Comparison of ENCODE assay signal across 12 cellular contexts in the genomic region with DNA sequence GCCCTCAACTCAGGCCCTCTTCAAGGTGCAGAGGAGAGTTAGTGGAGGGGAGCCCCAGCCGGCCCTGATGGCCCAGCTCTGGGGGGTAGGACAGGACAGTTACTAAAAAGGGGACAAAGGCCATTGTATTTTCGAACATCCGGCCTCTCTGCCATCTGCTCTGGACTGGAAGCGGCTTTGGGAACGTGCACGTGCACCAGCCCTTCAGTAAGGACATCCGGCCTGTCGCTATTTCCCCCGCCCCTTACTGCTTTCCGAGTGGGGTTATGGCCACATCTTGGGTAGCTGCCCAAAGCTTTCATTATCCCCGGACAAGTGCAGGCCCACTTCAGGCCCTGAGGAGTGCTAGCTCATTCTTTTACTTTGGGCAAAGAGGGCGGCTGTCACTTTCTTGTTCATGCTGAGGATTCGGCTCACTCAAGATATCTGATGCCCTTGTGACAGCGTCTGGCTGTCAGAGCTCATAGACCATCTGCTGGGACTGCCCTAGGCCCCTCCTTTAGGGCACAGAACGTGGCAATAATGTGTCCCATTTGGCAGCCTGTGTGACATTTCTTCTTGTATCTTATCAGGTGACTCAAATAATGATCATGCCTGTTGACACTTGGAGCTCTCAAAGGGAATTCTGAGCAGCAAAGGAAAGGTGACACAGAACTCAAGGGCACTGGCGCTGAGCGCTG. TPM values are rescaled to one million over a fixed set of nuclear protein-coding genes. Genes with fewer than 3 reads are reported as not detected.
DNase-seq lines count a peak whose midpoint lies in the region; ATAC-seq, FAIRE-seq and TF ChIP-seq lines count a peak whose summit lies in the region.
"Had no signal": no experiment of that assay in that cellular context is flagged by ENCODE, and none has a peak within 500 bp of the region (broad histone marks: within the 10 kb centered on the region; RNA-seq: fewer than 3 reads in every experiment).

No MANE protein-coding gene starts in this region.

- DNase-seq in NCI-H748 (lab: John Stamatoyannopoulos, UW; ENCODE audit: unreplicated experiment) (peak; percentile 17), NCI-H748 treated with DMSO at 0.1 percent for 48 hours (lab: John Stamatoyannopoulos, UW) (no peak), caudate nucleus (lab: John Stamatoyannopoulos, UW) (peak in 15 of 61 donors; percentile 17 to 61 (median 35)), HepG2 (ENCODE audit: low spot score) (no peak), type B pancreatic cell (ENCODE audit: extremely low spot score, unreplicated experiment) (peak; percentile 57), 8988T (no peak), AML-193 (lab: John Stamatoyannopoulos, UW) (no peak), DMS53 treated with DMSO at 0.1 percent for 48 hours (lab: John Stamatoyannopoulos, UW; ENCODE audit: unreplicated experiment) (no peak)
- DNase-seq: activated CD4-positive, alpha-beta T cell treated with anti-CD3 and anti-CD28 coated beads, Interleukin-2, amount 50 U/mL, for 48 hours; NCI-H146; right lobe of liver had no signal

- H2AFZ ChIP-seq in HepG2 (ENCODE audit: low read length): no peak overlapping the region

- TF ChIP-seq EP300 in HepG2 (IDR thresholded peaks at IDR 0.05; ENCODE audit: low read depth in 2 of 2, low read length in 2 of 2) (no peak), HepG2 (CRISPR knock-in tag; IDR thresholded peaks at IDR 0.05; ENCODE audit: borderline replicate concordance) (no peak)

- no peak overlapping the region for H3K27ac Mint-ChIP-seq in type B pancreatic cell

- H3K36me3 Mint-ChIP-seq in type B pancreatic cell: no peaks in the 10 kb centered on the region

- TF ChIP-seq POLR2A in HepG2 (IDR thresholded peaks at IDR 0.05; ENCODE audit: insufficient read depth in 1 of 2, low read depth in 2 of 2, low read length in 2 of 2): no peak

- TF ChIP-seq CTCF in HepG2 (CRISPR knock-in tag; IDR thresholded peaks at IDR 0.05): no peak
- TF ChIP-seq CTCF in type B pancreatic cell (conservative IDR thresholded peaks at IDR 0.05): no peak

- H3K4me1 ChIP-seq in HepG2 (ENCODE audit: insufficient read depth, low read length): peaks cover 29% of the 10 kb centered on the region
- H3K4me1 ChIP-seq: right lobe of liver had no signal

- peak overlapping the region; percentile 36; the same call in 1 of the 2 replicates for H3K4me2 ChIP-seq in HepG2 (ENCODE audit: low read depth, low read length)

- no peak for TF ChIP-seq RAD21 in HepG2 (CRISPR knock-in tag; IDR thresholded peaks at IDR 0.05)

- intact Hi-C loops in HepG2 (cut with micrococcal nuclease; ENCODE audit: unreplicated experiment): no loop called here

- H3K4me3 ChIP-seq in HepG2 (replicated peaks in 1 of 3; ENCODE audit: insufficient read depth in 1 of 3, low read depth in 2 of 3, low read length in 3 of 3): 0 out of 6 replicates have a peak overlapping the region, but pooled peaks of 1 of the 3 experiments have one; percentile 6
- H3K4me3 ChIP-seq: right lobe of liver, SK-N-MC had no signal

- CTCF ChIA-PET in HepG2 (lab: Yijun Ruan, JAX; ENCODE audit: low intra/inter-chr PET ratio, low total read pairs): no interaction called here

- FAIRE-seq in HepG2 (lab: Jason Lieb, UNC): no peak

- H3K9me3 ChIP-seq in HepG2 (ENCODE audit: low read length): no peaks in the 10 kb centered on the region
- H3K9me3 ChIP-seq: right lobe of liver had no signal

- no peak overlapping the region for H3K9ac ChIP-seq in HepG2 (ENCODE audit: insufficient read depth, low read depth, low read length)

- 29% methylated on average over 16 of the region's 17 CpGs for WGBS in HepG2 (ENCODE audit: low lambda C conversion rate)

- no peaks in the 10 kb centered on the region for H3K79me2 ChIP-seq in HepG2 (ENCODE audit: insufficient read depth, low read length)

- no peaks in the 10 kb centered on the region for H3K9me3 Mint-ChIP-seq in type B pancreatic cell

- POLR2A ChIA-PET in HepG2 (lab: Yijun Ruan, JAX): interaction anchor here (0.7 to 1.4 kb wide), 2 partner anchors 47 to 74 kb away, joined by 3 read pairs; a partner anchor contains a TSS

- H3K27me3 Mint-ChIP-seq in type B pancreatic cell: peaks cover 4% of the 10 kb centered on the region

- no TSS peak for BruUV-seq in HepG2 (replicated peaks; lab: Mats Ljungman, UMichigan)

- ATAC-seq in HepG2: no peak

- H3K4me1 Mint-ChIP-seq in type B pancreatic cell (ENCODE audit: unreplicated experiment): peaks cover 19% of the 10 kb centered on the region

- H3K27me3 ChIP-seq in HepG2 (ENCODE audit: control insufficient read depth in 1 of 2, insufficient read depth in 2 of 2, low read length in 2 of 2): peaks cover 7 to 59% of the 10 kb centered on the region in 2 experiments
- H3K27me3 ChIP-seq: right lobe of liver had no signal

- no peaks in the 10 kb centered on the region for H3K36me3 ChIP-seq in HepG2 (replicated peaks in 1 of 2; ENCODE audit: control insufficient read depth in 1 of 2, insufficient read depth in 2 of 2, low read length in 2 of 2)
- H3K36me3 ChIP-seq: right lobe of liver had no signal

- in situ Hi-C loops in HepG2 (cut with HindIII; ENCODE audit: extremely low pct_ligation_motif_present, low pct_unique_long_range_greater_than_20kb): loop anchor here (5.0 kb wide), 1 partner anchor 103 kb away; a partner anchor contains a TSS

- H4K20me1 ChIP-seq in HepG2 (ENCODE audit: insufficient read depth, low read length): no peaks in the 10 kb centered on the region

- no peak overlapping the region for H3K4me3 Mint-ChIP-seq in type B pancreatic cell

- H3K27ac ChIP-seq in caudate nucleus (ENCODE audit: low read depth, low read length): peak overlapping the region; percentile 82
- H3K27ac ChIP-seq in HepG2 (ENCODE audit: extremely low read length, insufficient read depth, low read length): no peak overlapping the region
- H3K27ac ChIP-seq: right lobe of liver had no signal

TF ChIP-seq in HepG2, 621 proteins besides CTCF, POLR2A, EP300 and RAD21 (continues in another document):
- no peak for TF ChIP-seq PHB2 (IDR thresholded peaks at IDR 0.05; ENCODE audit: partially characterized antibody)
- no peak for TF ChIP-seq SOX13 (IDR thresholded peaks at IDR 0.05)
- peak in 1 of 2 experiments; percentile 31; a peak in 1 of 4 replicates for TF ChIP-seq SOX13 (CRISPR knock-in tag; conservative IDR thresholded peaks at IDR 0.05 in 1 of 2, IDR thresholded peaks at IDR 0.05 in 1 of 2)

RNA-seq across cellular contexts. Expression of a gene that starts 17.5 kb away (rescaled TPM):
- total RNA-seq in HepG2 (2016; rRNA removed; fragmentation: Illumina TruSeq; extraction: Trizol) (0.10 and 0.18 TPM in 2 replicates), type B pancreatic cell (ENCODE audit: low replicate concordance) (8.0 and 15.8 TPM in 2 replicates)
- not detected in 2 replicates for total RNA-seq in HepG2 (2016; cell fraction: cytosol; rRNA removed; fragmentation: Illumina TruSeq; extraction: Trizol; ENCODE audit: low read depth)
- total RNA-seq in HepG2 (2016; cell fraction: insoluble cytoplasmic fraction; rRNA removed; fragmentation: Illumina TruSeq; extraction: Trizol): 0.13 and 0.22 TPM in 2 replicates
- not detected in 2 replicates for total RNA-seq in HepG2 (2016; cell fraction: membrane; rRNA removed; fragmentation: Illumina TruSeq; extraction: Trizol)
- 0.22 and 0.53 TPM in 2 replicates for total RNA-seq in HepG2 (2016; cell fraction: nucleus; rRNA removed; fragmentation: Illumina TruSeq; extraction: Trizol)
- polyA plus RNA-seq in HepG2 (2011; rRNA removed): 0.95 and 1.2 TPM in 2 replicates
- 0.55 and 0.62 TPM in 2 replicates for polyA plus RNA-seq in HepG2 (2011; cell fraction: cytosol; rRNA removed)
- 10.4 and 15.1 TPM in 2 replicates for polyA plus RNA-seq in HepG2 (2011; cell fraction: nucleus; rRNA removed)
- polyA plus RNA-seq in HepG2 (2012): 0.32 and 0.75 TPM in 2 replicates
- 0.05 TPM in 1 of 2 replicates, not detected in the other for polyA plus RNA-seq in HepG2 (2016; cell fraction: cytosol; fragmentation: Illumina TruSeq; extraction: Trizol; ENCODE audit: low read depth)
- 0.17 TPM in 1 of 2 replicates, not detected in the other for polyA plus RNA-seq in HepG2 (2016; cell fraction: insoluble cytoplasmic fraction; fragmentation: Illumina TruSeq; extraction: Trizol; ENCODE audit: low read depth)
- polyA plus RNA-seq in HepG2 (2016; cell fraction: membrane; fragmentation: Illumina TruSeq; extraction: Trizol; ENCODE audit: low read depth): 0.13 TPM in 1 of 2 replicates, not detected in the other
- polyA plus RNA-seq in HepG2 (2016; cell fraction: nucleus; fragmentation: Illumina TruSeq; extraction: Trizol; ENCODE audit: insufficient read depth, low read depth): 0.52 and 0.57 TPM in 2 replicates
- polyA minus RNA-seq in HepG2 (2011; rRNA and poly(A)+ RNA removed; ENCODE audit: low replicate concordance): 1.2 TPM in 1 of 2 replicates, not detected in the other
- polyA minus RNA-seq in HepG2 (2011; cell fraction: cytosol; rRNA and poly(A)+ RNA removed): 0.70 TPM in 1 of 2 replicates, not detected in the other
- 2.1 and 2.6 TPM in 2 replicates for polyA minus RNA-seq in HepG2 (2011; cell fraction: nucleus; rRNA and poly(A)+ RNA removed)

RNA-seq across cellular contexts. Expression of a gene that starts 47.3 kb away (rescaled TPM):
- total RNA-seq in HepG2 (2016; rRNA removed; fragmentation: Illumina TruSeq; extraction: Trizol) (5.6 and 12.8 TPM in 2 replicates), type B pancreatic cell (ENCODE audit: low replicate concordance) (30.7 and 42.5 TPM in 2 replicates)
- total RNA-seq in HepG2 (2016; cell fraction: cytosol; rRNA removed; fragmentation: Illumina TruSeq; extraction: Trizol; ENCODE audit: low read depth): 3.5 and 4.7 TPM in 2 replicates
- 5.0 and 14.2 TPM in 2 replicates for total RNA-seq in HepG2 (2016; cell fraction: insoluble cytoplasmic fraction; rRNA removed; fragmentation: Illumina TruSeq; extraction: Trizol)
- 2.7 and 3.2 TPM in 2 replicates for total RNA-seq in HepG2 (2016; cell fraction: membrane; rRNA removed; fragmentation: Illumina TruSeq; extraction: Trizol)
- 20.7 and 21.9 TPM in 2 replicates for total RNA-seq in HepG2 (2016; cell fraction: nucleus; rRNA removed; fragmentation: Illumina TruSeq; extraction: Trizol)
- polyA plus RNA-seq in HepG2 (2011; rRNA removed): 24.0 and 30.2 TPM in 2 replicates
- 5.6 and 8.5 TPM in 2 replicates for polyA plus RNA-seq in HepG2 (2011; cell fraction: cytosol; rRNA removed)
- 272 and 337 TPM in 2 replicates for polyA plus RNA-seq in HepG2 (2011; cell fraction: nucleus; rRNA removed)
- polyA plus RNA-seq in HepG2 (2012): 18.1 and 20.5 TPM in 2 replicates
- 0.70 and 0.72 TPM in 2 replicates for polyA plus RNA-seq in HepG2 (2016; cell fraction: cytosol; fragmentation: Illumina TruSeq; extraction: Trizol; ENCODE audit: low read depth)
- polyA plus RNA-seq in HepG2 (2016; cell fraction: insoluble cytoplasmic fraction; fragmentation: Illumina TruSeq; extraction: Trizol; ENCODE audit: low read depth): 3.7 and 5.6 TPM in 2 replicates
- 1.2 TPM in 2 replicates for polyA plus RNA-seq in HepG2 (2016; cell fraction: membrane; fragmentation: Illumina TruSeq; extraction: Trizol; ENCODE audit: low read depth)
- polyA plus RNA-seq in HepG2 (2016; cell fraction: nucleus; fragmentation: Illumina TruSeq; extraction: Trizol; ENCODE audit: insufficient read depth, low read depth): 44.8 and 52.7 TPM in 2 replicates
- 23.0 and 45.7 TPM in 2 replicates for polyA minus RNA-seq in HepG2 (2011; rRNA and poly(A)+ RNA removed; ENCODE audit: low replicate concordance)
- polyA minus RNA-seq in HepG2 (2011; cell fraction: cytosol; rRNA and poly(A)+ RNA removed): 8.2 and 10.4 TPM in 2 replicates
- 52.1 and 52.7 TPM in 2 replicates for polyA minus RNA-seq in HepG2 (2011; cell fraction: nucleus; rRNA and poly(A)+ RNA removed)

Comparison
In these comparisons a context has a peak if more than half of its experiments do, and no peak if none do; other contexts are left out.
1. DNase-seq: peak in NCI-H748 (single experiment) and type B pancreatic cell (single experiment); none in NCI-H748 treated with DMSO at 0.1 percent for 48 hours (single experiment), HepG2 (single experiment), 8988T (single experiment), AML-193 (0 of 2) and DMS53 treated with DMSO at 0.1 percent for 48 hours (single experiment).